19 cellular contexts compared by ENCODE assay signal in the genomic region with DNA sequence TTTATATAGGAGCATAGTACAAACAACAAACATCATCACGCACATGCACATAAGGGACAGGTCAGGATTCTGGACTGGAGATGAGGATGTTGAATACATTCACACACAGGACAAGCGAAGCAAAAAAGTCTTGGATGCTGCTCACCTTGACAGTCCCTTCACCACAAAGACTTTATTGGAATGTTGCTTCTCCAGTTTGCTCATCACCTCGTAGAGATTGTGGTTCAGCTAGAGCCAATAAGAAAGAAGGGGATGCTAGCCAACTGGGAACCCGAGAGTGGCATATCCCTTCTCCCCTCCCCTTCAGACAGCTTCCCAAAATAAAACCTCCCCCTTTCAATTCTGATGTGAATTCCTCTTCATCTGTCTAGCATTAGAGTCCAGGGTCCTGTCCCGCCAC. TPM values are rescaled to one million over a fixed set of nuclear protein-coding genes. Genes with fewer than 3 reads are reported as not detected.
A peak's percentile ranks its signal among the peaks of the same experiment; 100 is the strongest.
DNase-seq lines count a peak whose midpoint lies in the region; ATAC-seq and TF ChIP-seq lines count a peak whose summit lies in the region.
"Had no signal": no experiment of that assay in that cellular context is flagged by ENCODE, and none has a peak within 500 bp of the region (broad histone marks: within the 10 kb centered on the region; RNA-seq: fewer than 3 reads in every experiment).

No MANE protein-coding gene starts in this region.

- H3K4me3 ChIP-seq in RWPE2 (ENCODE audit: severe bottlenecking), result no peak overlapping the region
- H3K4me3 ChIP-seq in naive thymus-derived CD4-positive, alpha-beta T cell (ENCODE audit: low read length), result no peak overlapping the region
- H3K4me3 ChIP-seq: BLaER1 treated with 17β-estradiol and CSF1 and Interleukin-3, amounts not matched to agents 10 nM and 100 nM had no signal

- peak; percentile 11 for DNase-seq in activated T-cell treated with anti-CD3 and anti-CD28 coated beads, Interleukin-2, amount 50 U/mL, for 24 hours
- no peak for DNase-seq in activated T-cell treated with anti-CD3 and anti-CD28 coated beads, Interleukin-2, amount 50 U/mL, for 72 hours
- DNase-seq in ELF-1 (ENCODE audit: low read depth, low spot score) (peak; percentile 10), RWPE2 (ENCODE audit: low spot score) (no peak), HPDE6-E6E7 (ENCODE audit: extremely low spot score) (no peak), KG1 (lab: John Stamatoyannopoulos, UW) (no peak)
- DNase-seq in naive thymus-derived CD4-positive, alpha-beta T cell, result no peak
- DNase-seq: 8988T; CD4-positive, alpha-beta memory T cell; COR-L47; DMS153; DMS79 treated with DMSO at 0.1 percent for 48 hours; EL; GF-D8; HCEC 1CT; HFFc6 had no signal

- TF ChIP-seq CTCF in RWPE2 (IDR thresholded peaks at IDR 0.05; ENCODE audit: poor library complexity, severe bottlenecking), result no peak

- intact Hi-C loops in naive thymus-derived CD4-positive, alpha-beta T cell (cut with micrococcal nuclease), result no loop called here

- H3K9me3 Mint-ChIP-seq in activated T-cell treated with anti-CD3 and anti-CD28 coated beads, Interleukin-2, amount 50 U/mL, for 24 hours, result no peaks in the 10 kb centered on the region
- no peaks in the 10 kb centered on the region for H3K9me3 Mint-ChIP-seq in activated T-cell treated with anti-CD3 and anti-CD28 coated beads, Interleukin-2, amount 50 U/mL, for 72 hours
- H3K9me3 Mint-ChIP-seq in naive thymus-derived CD4-positive, alpha-beta T cell, result no peaks in the 10 kb centered on the region
- H3K9me3 Mint-ChIP-seq: CD4-positive, alpha-beta memory T cell; HFFc6 had no signal

- no peaks in the 10 kb centered on the region for H3K4me1 ChIP-seq in RWPE2 (ENCODE audit: insufficient read depth, poor library complexity, severe bottlenecking)
- peaks cover 0 to 5% of the 10 kb centered on the region in 2 donors for H3K4me1 ChIP-seq in naive thymus-derived CD4-positive, alpha-beta T cell (ENCODE audit: control insufficient read depth in 2 of 2, insufficient read depth in 2 of 2, low read length in 2 of 2)

- H3K36me3 ChIP-seq in RWPE2 (ENCODE audit: low read depth), result no peaks in the 10 kb centered on the region
- H3K36me3 ChIP-seq in naive thymus-derived CD4-positive, alpha-beta T cell (ENCODE audit: control insufficient read depth in 2 of 3, insufficient read depth in 3 of 3, low read length in 3 of 3), result peaks cover 19 to 74% (median 28%) of the 10 kb centered on the region in 3 experiments

- no peaks in the 10 kb centered on the region for H3K27me3 ChIP-seq in RWPE2 (ENCODE audit: insufficient read depth, poor library complexity, severe bottlenecking)
- H3K27me3 ChIP-seq in naive thymus-derived CD4-positive, alpha-beta T cell (ENCODE audit: control insufficient read depth in 2 of 2, insufficient read depth in 2 of 2, low read length in 2 of 2), result no peaks in the 10 kb centered on the region
- H3K27me3 ChIP-seq: BLaER1 treated with 17β-estradiol and CSF1 and Interleukin-3, amounts not matched to agents 10 nM and 100 nM had no signal

- H3K36me3 Mint-ChIP-seq in activated T-cell treated with anti-CD3 and anti-CD28 coated beads, Interleukin-2, amount 50 U/mL, for 24 hours (ENCODE audit: low read depth), result peaks cover 76% of the 10 kb centered on the region
- peaks cover 0 to 19% of the 10 kb centered on the region in 2 donors for H3K36me3 Mint-ChIP-seq in activated T-cell treated with anti-CD3 and anti-CD28 coated beads, Interleukin-2, amount 50 U/mL, for 72 hours (ENCODE audit: insufficient read depth in 2 of 2)
- peaks cover 7 to 43% (median 27%) of the 10 kb centered on the region in 5 donors for H3K36me3 Mint-ChIP-seq in naive thymus-derived CD4-positive, alpha-beta T cell

- no peaks in the 10 kb centered on the region for H3K27me3 Mint-ChIP-seq in activated T-cell treated with anti-CD3 and anti-CD28 coated beads, Interleukin-2, amount 50 U/mL, for 24 hours
- no peaks in the 10 kb centered on the region for H3K27me3 Mint-ChIP-seq in activated T-cell treated with anti-CD3 and anti-CD28 coated beads, Interleukin-2, amount 50 U/mL, for 72 hours (ENCODE audit: low read depth)
- no peaks in the 10 kb centered on the region for H3K27me3 Mint-ChIP-seq in naive thymus-derived CD4-positive, alpha-beta T cell
- H3K27me3 Mint-ChIP-seq: CD4-positive, alpha-beta memory T cell had no signal

- peak overlapping the region; percentile 68 for H3K27ac Mint-ChIP-seq in activated T-cell treated with anti-CD3 and anti-CD28 coated beads, Interleukin-2, amount 50 U/mL, for 24 hours
- no peak overlapping the region for H3K27ac Mint-ChIP-seq in activated T-cell treated with anti-CD3 and anti-CD28 coated beads, Interleukin-2, amount 50 U/mL, for 72 hours
- H3K27ac Mint-ChIP-seq in naive thymus-derived CD4-positive, alpha-beta T cell, result peak overlapping the region in 6 of 9 donors; percentile 26 to 74 (median 50)
- H3K27ac Mint-ChIP-seq: HFFc6 had no signal

- POLR2A ChIA-PET in naive thymus-derived CD4-positive, alpha-beta T cell (lab: Charles Lee), result interaction anchor here (0.6 to 1.6 kb wide), 2 partner anchors 27 to 187 kb away, joined by 4 to 6 read pairs; no protein-coding TSS in a partner anchor

- peaks cover 19% of the 10 kb centered on the region for H3K4me1 Mint-ChIP-seq in activated T-cell treated with anti-CD3 and anti-CD28 coated beads, Interleukin-2, amount 50 U/mL, for 24 hours (ENCODE audit: low read depth)
- peaks cover 20% of the 10 kb centered on the region for H3K4me1 Mint-ChIP-seq in activated T-cell treated with anti-CD3 and anti-CD28 coated beads, Interleukin-2, amount 50 U/mL, for 72 hours (ENCODE audit: low read depth)
- H3K4me1 Mint-ChIP-seq in naive thymus-derived CD4-positive, alpha-beta T cell, result peaks cover 10 to 33% (median 23%) of the 10 kb centered on the region in 7 donors

- no peak overlapping the region for H3K27ac ChIP-seq in RWPE2 (ENCODE audit: poor library complexity, severe bottlenecking)
- H3K27ac ChIP-seq in naive thymus-derived CD4-positive, alpha-beta T cell (ENCODE audit: low read depth, low read length), result no peak overlapping the region
- H3K27ac ChIP-seq: BLaER1 treated with 17β-estradiol and CSF1 and Interleukin-3, amounts not matched to agents 10 nM and 100 nM had no signal

- no peak for ATAC-seq in activated T-cell treated with anti-CD3 and anti-CD28 coated beads, Interleukin-2, amount 50 U/mL, for 72 hours (replicated peaks in 1 of 2)
- ATAC-seq in RWPE2 (ENCODE audit: low read depth), result peak; percentile 38; the same call in 1 of the 3 replicates
- ATAC-seq in naive thymus-derived CD4-positive, alpha-beta T cell, result no peak
- ATAC-seq in GM19463 (IDR thresholded peaks at IDR 0.05; ENCODE audit: unreplicated experiment), result no peak

- CTCF ChIA-PET in naive thymus-derived CD4-positive, alpha-beta T cell (lab: Charles Lee), result interaction anchor here (1.5 kb wide), 1 partner anchor 45 kb away, joined by 5 read pairs; no protein-coding TSS in a partner anchor

- H3K4me3 Mint-ChIP-seq in activated T-cell treated with anti-CD3 and anti-CD28 coated beads, Interleukin-2, amount 50 U/mL, for 24 hours, result no peak overlapping the region
- H3K4me3 Mint-ChIP-seq in activated T-cell treated with anti-CD3 and anti-CD28 coated beads, Interleukin-2, amount 50 U/mL, for 72 hours, result no peak overlapping the region
- H3K4me3 Mint-ChIP-seq in naive thymus-derived CD4-positive, alpha-beta T cell, result no peak overlapping the region
- H3K4me3 Mint-ChIP-seq: CD4-positive, alpha-beta memory T cell; HFFc6 had no signal

- H3K9me3 ChIP-seq in RWPE2 (ENCODE audit: severe bottlenecking), result no peaks in the 10 kb centered on the region
- H3K9me3 ChIP-seq in naive thymus-derived CD4-positive, alpha-beta T cell (ENCODE audit: control insufficient read depth in 2 of 3, low read length in 3 of 3), result no peaks in the 10 kb centered on the region
- H3K9me3 ChIP-seq: BLaER1 treated with 17β-estradiol and CSF1 and Interleukin-3, amounts not matched to agents 10 nM and 100 nM had no signal

RNA-seq across cellular contexts. Expression of gene SMAGP, which starts 25.4 kb away (rescaled TPM):
- total RNA-seq in activated T-cell treated with anti-CD3 and anti-CD28 coated beads, Interleukin-2, amount 50 U/mL, for 72 hours, result 1 to 10 TPM in 1 of 2 donors, under 1 TPM in 1; 0.86 to 2.1 TPM
- total RNA-seq in naive thymus-derived CD4-positive, alpha-beta T cell, result 1 to 10 TPM; 1.5 to 7.4 (median 4.2) TPM
- 10 to 100 TPM; 10.6 to 16.2 TPM for polyA plus RNA-seq in naive thymus-derived CD4-positive, alpha-beta T cell

RNA-seq across cellular contexts. Expression of gene BIN2, which starts 28.3 kb away (rescaled TPM):
- total RNA-seq in activated T-cell treated with anti-CD3 and anti-CD28 coated beads, Interleukin-2, amount 50 U/mL, for 72 hours, result 100 to 1,000 TPM; 102 to 104 TPM
- 100 to 1,000 TPM; 159 to 255 (median 249) TPM for total RNA-seq in naive thymus-derived CD4-positive, alpha-beta T cell
- polyA plus RNA-seq in naive thymus-derived CD4-positive, alpha-beta T cell, result 100 to 1,000 TPM; 198 to 290 TPM
- total RNA-seq: H4, HFFc6 had no signal

RNA-seq across cellular contexts. Expression of gene CELA1, which starts 50.8 kb away (rescaled TPM):
- total RNA-seq in activated T-cell treated with anti-CD3 and anti-CD28 coated beads, Interleukin-2, amount 50 U/mL, for 72 hours, result under 1 TPM in 1 of 2 donors, not detected in 1; 0.26 TPM
- total RNA-seq in naive thymus-derived CD4-positive, alpha-beta T cell, result 1 to 10 TPM in 4 of 5 experiments, not detected in 1; 1.1 to 2.1 (median 1.4) TPM
- polyA plus RNA-seq in naive thymus-derived CD4-positive, alpha-beta T cell, result 1 to 10 TPM; 3.8 to 9.2 TPM
- total RNA-seq: H4, HFFc6 had no signal

RNA-seq across cellular contexts. Expression of gene DAZAP2, which starts 57.0 kb away (rescaled TPM):
- 100 to 1,000 TPM; 114 TPM for total RNA-seq in activated T-cell treated with anti-CD3 and anti-CD28 coated beads, Interleukin-2, amount 50 U/mL, for 72 hours
- 100 to 1,000 TPM; 231 to 306 (median 271) TPM for total RNA-seq in naive thymus-derived CD4-positive, alpha-beta T cell
- polyA plus RNA-seq in naive thymus-derived CD4-positive, alpha-beta T cell, result 1,000 to 10,000 TPM; 1,567 to 1,584 TPM

Comparison
In these comparisons a context has a peak if more than half of its experiments do, and no peak if none do; other contexts are left out.
1. DNase-seq: peak in activated T-cell treated with anti-CD3 and anti-CD28 coated beads, Interleukin-2, amount 50 U/mL, for 24 hours (single experiment) and ELF-1 (single experiment); none in activated T-cell treated with anti-CD3 and anti-CD28 coated beads, Interleukin-2, amount 50 U/mL, for 72 hours (0 of 2), RWPE2 (single experiment), naive thymus-derived CD4-positive, alpha-beta T cell (0 of 9), HPDE6-E6E7 (single experiment) and KG1 (single experiment).